ENCODE assay signal across 10 cellular contexts in the genomic region with DNA sequence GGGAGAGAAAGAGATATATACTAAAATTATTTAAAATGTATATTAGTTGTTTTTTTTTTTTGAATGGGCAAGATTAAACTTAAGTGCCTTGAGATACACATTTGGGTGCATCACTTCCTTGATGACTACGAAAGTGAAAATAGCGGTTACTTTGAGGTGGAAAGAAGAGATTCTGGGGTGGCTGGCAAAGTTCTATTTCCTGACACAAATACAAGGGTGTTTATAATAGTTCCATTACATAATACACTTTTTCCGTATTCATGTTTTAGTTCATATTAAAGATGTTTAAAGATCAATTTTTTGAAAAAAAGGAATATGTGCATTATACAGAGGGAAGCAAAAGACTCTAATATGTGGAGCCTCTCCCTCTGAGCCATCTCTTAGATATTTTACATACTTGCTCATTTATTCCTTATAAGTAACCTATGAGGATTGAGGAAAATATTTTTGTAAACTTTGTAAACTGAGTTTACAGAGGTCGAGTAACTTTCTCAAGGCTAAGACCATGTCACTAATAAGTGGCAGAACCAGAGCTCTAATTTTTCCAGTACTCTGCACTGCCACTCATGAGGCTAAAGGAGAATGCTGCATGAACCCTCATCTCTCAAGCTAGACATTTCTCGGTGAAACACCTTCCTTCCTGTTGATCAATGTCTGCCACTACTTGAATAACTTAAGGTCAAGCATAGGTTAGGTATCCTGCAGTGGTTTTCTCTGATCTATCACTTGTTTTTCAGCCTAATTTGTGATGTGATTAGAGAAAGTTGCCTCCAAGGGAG. TPM values are rescaled to one million over a fixed set of nuclear protein-coding genes. Genes with fewer than 3 reads are reported as not detected.
DNase-seq lines count a peak whose midpoint lies in the region; ATAC-seq and TF ChIP-seq lines count a peak whose summit lies in the region.
"Had no signal": no experiment of that assay in that cellular context is flagged by ENCODE, and none has a peak within 500 bp of the region (broad histone marks: within the 10 kb centered on the region; RNA-seq: fewer than 3 reads in every experiment).

No MANE protein-coding gene starts in this region.

- peak overlapping the region; percentile 70 for H3K27ac Mint-ChIP-seq in stimulated activated memory B cell treated with anti-CD40 and anti-IgM and Interleukin-4, amounts not matched to agents 10 μg/mL and 1 μg/mL and 100 μg/mL, for 72 hours

- H3K4me3 ChIP-seq in colonic mucosa = no peak overlapping the region

- DNase-seq in activated T-cell treated with anti-CD3 and anti-CD28 coated beads for 24 hours (ENCODE audit: low read depth) = peak; percentile 37
- no peak for DNase-seq in activated T-cell treated with anti-CD3 and anti-CD28 coated beads, Interleukin-2, amount 50 U/mL, for 48 hours
- DNase-seq in RPMI8226 = peak; percentile 72
- no peak for DNase-seq in nucleus accumbens (lab: John Stamatoyannopoulos, UW)
- no peak for DNase-seq in colonic mucosa
- DNase-seq in NCI-H1930 (lab: John Stamatoyannopoulos, UW) = no peak
- DNase-seq: Caco-2 had no signal

- intact Hi-C loops in colonic mucosa (cut with DNase I) = no loop called here

- H3K9me3 Mint-ChIP-seq in stimulated activated memory B cell treated with anti-CD40 and anti-IgM and Interleukin-4, amounts not matched to agents 10 μg/mL and 1 μg/mL and 100 μg/mL, for 72 hours = peaks cover 6% of the 10 kb centered on the region

- ATAC-seq in HG02763 (IDR thresholded peaks at IDR 0.05; ENCODE audit: unreplicated experiment) = peak; percentile 90
- ATAC-seq in stimulated activated memory B cell treated with anti-CD40 and anti-IgM and Interleukin-4, amounts not matched to agents 10 μg/mL and 1 μg/mL and 100 μg/mL, for 72 hours = peak; percentile 84

- H3K27me3 Mint-ChIP-seq in stimulated activated memory B cell treated with anti-CD40 and anti-IgM and Interleukin-4, amounts not matched to agents 10 μg/mL and 1 μg/mL and 100 μg/mL, for 72 hours = no peaks in the 10 kb centered on the region

- peaks cover 48% of the 10 kb centered on the region for H3K4me1 Mint-ChIP-seq in stimulated activated memory B cell treated with anti-CD40 and anti-IgM and Interleukin-4, amounts not matched to agents 10 μg/mL and 1 μg/mL and 100 μg/mL, for 72 hours

- no peaks in the 10 kb centered on the region for H3K9me3 ChIP-seq in colonic mucosa
- H3K9me3 ChIP-seq: Caco-2 had no signal

- H3K4me3 Mint-ChIP-seq in stimulated activated memory B cell treated with anti-CD40 and anti-IgM and Interleukin-4, amounts not matched to agents 10 μg/mL and 1 μg/mL and 100 μg/mL, for 72 hours = peak overlapping the region; percentile 46

- no peaks in the 10 kb centered on the region for H3K27me3 ChIP-seq in colonic mucosa

- no peak overlapping the region for H3K9ac ChIP-seq in colonic mucosa (ENCODE audit: low read depth in 2 of 2, low read length in 2 of 2)
- H3K9ac ChIP-seq: parathyroid adenoma had no signal

- peaks cover 16% of the 10 kb centered on the region for H3K36me3 Mint-ChIP-seq in stimulated activated memory B cell treated with anti-CD40 and anti-IgM and Interleukin-4, amounts not matched to agents 10 μg/mL and 1 μg/mL and 100 μg/mL, for 72 hours

- no peaks in the 10 kb centered on the region for H3K4me1 ChIP-seq in colonic mucosa
- H3K4me1 ChIP-seq: parathyroid adenoma had no signal

- no peak overlapping the region for H3K27ac ChIP-seq in colonic mucosa
- H3K27ac ChIP-seq: parathyroid adenoma had no signal

- H3K36me3 ChIP-seq in colonic mucosa = no peaks in the 10 kb centered on the region

- TF ChIP-seq CTCF in colonic mucosa (IDR thresholded peaks at IDR 0.05) = no peak

RNA-seq across cellular contexts. Expression of a gene that starts 58.7 kb away (rescaled TPM):
- 1 to 10 TPM; 2.5 to 7.8 TPM for total RNA-seq in colonic mucosa

RNA-seq across cellular contexts. Expression of a gene that starts 60.0 kb away (rescaled TPM):
- 10 to 100 TPM; 24.9 to 41.3 TPM for total RNA-seq in colonic mucosa

Comparison
In these comparisons a context has a peak if more than half of its experiments do, and no peak if none do; other contexts are left out.
1. DNase-seq: peak in activated T-cell treated with anti-CD3 and anti-CD28 coated beads for 24 hours (single experiment) and RPMI8226 (single experiment); none in activated T-cell treated with anti-CD3 and anti-CD28 coated beads, Interleukin-2, amount 50 U/mL, for 48 hours (0 of 2), nucleus accumbens (0 of 56), colonic mucosa (single experiment) and NCI-H1930 (0 of 2).